ENCODE assay signal across 1 cellular context in genomic region chr6:24494726-24495515, GRCh38.
TF ChIP-seq lines count a peak whose summit lies in the region.

ALDH5A1 (plus strand) TSS chr6:24494969; CDS start chr6:24494997, 28 bp downstream.

TF ChIP-seq in HepG2, 621 proteins besides CTCF, POLR2A, EP300 and RAD21 (continued from another document and continues in another):
- TF ChIP-seq ZBTB4 (CRISPR knock-in tag; IDR thresholded peaks at IDR 0.05; ENCODE audit: borderline replicate concordance) = no peak
- TF ChIP-seq ZNF598 (CRISPR knock-in tag; IDR thresholded peaks at IDR 0.05; ENCODE audit: borderline replicate concordance) = 0 out of 2 replicates have a peak, but pooled peaks have one; percentile 83
- peak; percentile 79 for TF ChIP-seq PHF21A (CRISPR knock-in tag; IDR thresholded peaks at IDR 0.05)
- no peak for TF ChIP-seq GMEB2 (CRISPR knock-in tag; IDR thresholded peaks at IDR 0.05; ENCODE audit: low read depth)
- TF ChIP-seq HIVEP1 (CRISPR knock-in tag; IDR thresholded peaks at IDR 0.05) = no peak; the same call in 1 of the 2 replicates
- 0 out of 2 replicates have a peak, but pooled peaks have one; percentile 45 for TF ChIP-seq TOPORS (CRISPR knock-in tag; IDR thresholded peaks at IDR 0.05)
- peak; percentile 88; the same call in 1 of the 2 replicates for TF ChIP-seq MED13 (CRISPR knock-in tag; IDR thresholded peaks at IDR 0.05)
- no peak for TF ChIP-seq SIX1 (CRISPR knock-in tag; IDR thresholded peaks at IDR 0.05; ENCODE audit: borderline replicate concordance)
- TF ChIP-seq ZNF33A (CRISPR knock-in tag; IDR thresholded peaks at IDR 0.05; ENCODE audit: borderline replicate concordance) = no peak
- TF ChIP-seq AGO1 (IDR thresholded peaks at IDR 0.05; ENCODE audit: low read depth, low read length, poor library complexity, severe bottlenecking) = peak; percentile 16
- no peak for TF ChIP-seq THAP8 (CRISPR knock-in tag; IDR thresholded peaks at IDR 0.05; ENCODE audit: borderline replicate concordance)
- no peak for TF ChIP-seq SRSF4 (IDR thresholded peaks at IDR 0.05; ENCODE audit: low read depth, low read length, poor library complexity, severe bottlenecking)
- TF ChIP-seq ZNF558 (CRISPR knock-in tag; IDR thresholded peaks at IDR 0.05; ENCODE audit: borderline replicate concordance) = peak; percentile 84; the same call in 1 of the 2 replicates
- no peak for TF ChIP-seq SNAI1 (CRISPR knock-in tag; IDR thresholded peaks at IDR 0.05; ENCODE audit: borderline replicate concordance)
- TF ChIP-seq KLF16 (CRISPR knock-in tag; IDR thresholded peaks at IDR 0.05) = peak in 1 of 2 experiments; percentile 84; a peak in 1 of 4 replicates
- TF ChIP-seq ZNF556 (CRISPR knock-in tag; IDR thresholded peaks at IDR 0.05; ENCODE audit: borderline replicate concordance) = peak; percentile 77; the same call in 1 of the 2 replicates
- TF ChIP-seq ZFP90 (CRISPR knock-in tag; IDR thresholded peaks at IDR 0.05; ENCODE audit: borderline replicate concordance) = peak; percentile 90; the same call in 1 of the 2 replicates
- no peak for TF ChIP-seq MNT (IDR thresholded peaks at IDR 0.05)
- no peak for TF ChIP-seq ZNF703 (CRISPR knock-in tag; IDR thresholded peaks at IDR 0.05; ENCODE audit: borderline replicate concordance)
- peak; percentile 52; the same call in 1 of the 2 replicates for TF ChIP-seq KDM5A (IDR thresholded peaks at IDR 0.05; ENCODE audit: borderline replicate concordance, low read length)
- no peak for TF ChIP-seq ZNF354B (CRISPR knock-in tag; IDR thresholded peaks at IDR 0.05)
- no peak for TF ChIP-seq KAT2B (IDR thresholded peaks at IDR 0.05; ENCODE audit: borderline replicate concordance, low read depth, low read length)
- 0 out of 2 replicates have a peak, but pooled peaks have one; percentile 61 for TF ChIP-seq ZFP1 (CRISPR knock-in tag; IDR thresholded peaks at IDR 0.05)
- TF ChIP-seq ZNF644 (CRISPR knock-in tag; IDR thresholded peaks at IDR 0.05; ENCODE audit: low read depth) = no peak
- TF ChIP-seq TEAD3 (CRISPR knock-in tag; optimal IDR thresholded peaks at IDR 0.05; ENCODE audit: borderline replicate concordance) = no peak
- no peak for TF ChIP-seq NFYB (CRISPR knock-in tag; IDR thresholded peaks at IDR 0.05)
- TF ChIP-seq TAF15 (IDR thresholded peaks at IDR 0.05; ENCODE audit: low read depth, low read length, poor library complexity, severe bottlenecking) = peak; percentile 88
- peak; percentile 22; the same call in 1 of the 2 replicates for TF ChIP-seq BRD4 (CRISPR knock-in tag; IDR thresholded peaks at IDR 0.05)
- no peak for TF ChIP-seq NFKBIZ (CRISPR knock-in tag; IDR thresholded peaks at IDR 0.05)
- peak; percentile 33; the same call in 1 of the 2 replicates for TF ChIP-seq HMGXB3 (CRISPR knock-in tag; IDR thresholded peaks at IDR 0.05; ENCODE audit: borderline replicate concordance)
- no peak for TF ChIP-seq ZBTB34 (CRISPR knock-in tag; IDR thresholded peaks at IDR 0.05)
- TF ChIP-seq GTF3A (CRISPR knock-in tag; conservative IDR thresholded peaks at IDR 0.05) = peak; percentile 89; the same call in 1 of the 2 replicates
- TF ChIP-seq ZNF605 (CRISPR knock-in tag; IDR thresholded peaks at IDR 0.05) = no peak; the same call in 1 of the 2 replicates
- TF ChIP-seq ZNF256 (CRISPR knock-in tag; conservative IDR thresholded peaks at IDR 0.05) = 0 out of 2 replicates have a peak, but pooled peaks have one; percentile 76
- peak; percentile 92 for TF ChIP-seq SPEN (CRISPR knock-in tag; IDR thresholded peaks at IDR 0.05; ENCODE audit: low read depth)
- TF ChIP-seq BRF2 (CRISPR knock-in tag; IDR thresholded peaks at IDR 0.05) = peak; percentile 93; the same call in 1 of the 2 replicates
- TF ChIP-seq ZC3H13 (CRISPR knock-in tag; IDR thresholded peaks at IDR 0.05) = peak; percentile 59; the same call in 1 of the 2 replicates
- no peak for TF ChIP-seq TGIF2 (CRISPR knock-in tag; IDR thresholded peaks at IDR 0.05)
- no peak; the same call in 1 of the 2 replicates for TF ChIP-seq PITX1 (CRISPR knock-in tag; IDR thresholded peaks at IDR 0.05)
- TF ChIP-seq SNAPC5 (CRISPR knock-in tag; IDR thresholded peaks at IDR 0.05; ENCODE audit: borderline replicate concordance) = no peak
- TF ChIP-seq TOE1 (CRISPR knock-in tag; IDR thresholded peaks at IDR 0.05) = no peak; the same call in 1 of the 2 replicates
- peak; percentile 82 for TF ChIP-seq GABPB1 (CRISPR knock-in tag; IDR thresholded peaks at IDR 0.05)
- TF ChIP-seq POLR2AphosphoS5 (IDR thresholded peaks at IDR 0.05; ENCODE audit: low read depth, low read length) = peak; percentile 65
- TF ChIP-seq ZNF496 (CRISPR knock-in tag; IDR thresholded peaks at IDR 0.05; ENCODE audit: insufficient replicate concordance) = no peak
- peak in 1 of 2 experiments; percentile 45; a peak in 1 of 4 replicates for TF ChIP-seq NR2F1 (CRISPR knock-in tag; IDR thresholded peaks at IDR 0.05)
- peak; percentile 94 for TF ChIP-seq ZBTB14 (CRISPR knock-in tag; IDR thresholded peaks at IDR 0.05)
- peak; percentile 40; the same call in 1 of the 2 replicates for TF ChIP-seq ZZZ3 (CRISPR knock-in tag; IDR thresholded peaks at IDR 0.05; ENCODE audit: borderline replicate concordance)
- TF ChIP-seq PHF5A (CRISPR knock-in tag; IDR thresholded peaks at IDR 0.05; ENCODE audit: low read depth, unreplicated experiment) = no peak
- 0 out of 2 replicates have a peak, but pooled peaks have one; percentile 58 for TF ChIP-seq ARHGAP35 (CRISPR knock-in tag; IDR thresholded peaks at IDR 0.05; ENCODE audit: borderline replicate concordance)
- TF ChIP-seq CBX5 (CRISPR knock-in tag; IDR thresholded peaks at IDR 0.05; ENCODE audit: borderline replicate concordance) = peak; percentile 18; the same call in 1 of the 2 replicates
- no peak for TF ChIP-seq MATR3 (CRISPR knock-in tag; IDR thresholded peaks at IDR 0.05)
- no peak for TF ChIP-seq SMARCE1 (IDR thresholded peaks at IDR 0.05; ENCODE audit: borderline replicate concordance)
- peak; percentile 85; the same call in 1 of the 2 replicates for TF ChIP-seq KDM5B (CRISPR knock-in tag; IDR thresholded peaks at IDR 0.05; ENCODE audit: borderline replicate concordance)
